Comparison of ENCODE assay signal across 19 cellular contexts in the genomic region with DNA sequence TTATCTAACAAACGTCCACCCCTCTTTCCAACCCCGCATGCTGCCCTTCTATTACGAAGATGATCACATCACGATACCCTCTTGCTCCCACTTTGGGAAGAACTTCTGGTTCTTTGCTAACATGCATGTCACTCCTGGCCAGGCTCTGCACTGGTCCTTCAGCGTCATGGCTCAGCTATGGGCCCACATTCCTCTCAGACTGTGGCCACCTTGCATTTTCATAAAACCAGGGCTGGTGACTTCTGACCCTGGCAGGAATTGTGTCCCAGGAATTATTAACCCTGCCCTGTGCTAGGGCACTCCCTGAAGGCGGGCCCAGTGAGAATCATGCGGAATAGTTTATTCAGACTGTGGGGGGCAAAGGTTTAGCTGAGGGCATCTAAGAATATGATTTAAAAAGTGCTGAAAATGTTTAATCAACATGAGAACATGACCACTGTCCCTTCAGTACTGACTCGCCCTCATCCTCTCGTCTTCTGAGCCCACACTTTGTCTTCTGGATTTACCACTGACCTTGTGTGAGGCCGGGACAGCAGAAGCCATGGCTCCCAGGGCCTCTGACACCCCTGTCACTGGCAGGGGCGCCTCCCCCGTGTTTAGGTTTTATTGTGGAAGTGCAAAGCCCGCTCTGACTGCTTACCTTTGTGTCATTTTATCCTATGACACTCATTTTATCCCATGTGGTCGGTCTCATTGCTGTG. TPM values are rescaled to one million over a fixed set of nuclear protein-coding genes. Genes with fewer than 3 reads are reported as not detected.
DNase-seq lines count a peak whose midpoint lies in the region; ATAC-seq, FAIRE-seq and TF ChIP-seq lines count a peak whose summit lies in the region.
"Had no signal": no experiment of that assay in that cellular context is flagged by ENCODE, and none has a peak within 500 bp of the region (broad histone marks: within the 10 kb centered on the region; RNA-seq: fewer than 3 reads in every experiment).

No MANE protein-coding gene starts in this region.

- FAIRE-seq in RCC 7860 (lab: Jason Lieb, UNC) = peak; percentile 92
- FAIRE-seq: kidney had no signal

- peak overlapping the region; percentile 88 for H3K27ac ChIP-seq in AG04450 (ENCODE audit: low read depth, low read length)
- peak overlapping the region; percentile 11 to 54 for H3K27ac ChIP-seq in esophagus (ENCODE audit: low read depth in 2 of 2, low read length in 1 of 2)
- no peak overlapping the region for H3K27ac ChIP-seq in neural progenitor cell
- H3K27ac ChIP-seq in spleen = peak overlapping the region in 2 of 8 donors; percentile 1 to 5
- H3K27ac ChIP-seq: SJSA1, upper lobe of left lung had no signal

- TF ChIP-seq POLR2A in spleen (IDR thresholded peaks at IDR 0.05) = no peak

- H3K9ac ChIP-seq in neural progenitor cell = no peak overlapping the region

- H3K4me3 Mint-ChIP-seq in neural progenitor cell = no peak overlapping the region
- H3K4me3 Mint-ChIP-seq in glutamatergic neuron (ENCODE audit: unreplicated experiment) = no peak overlapping the region
- no peak overlapping the region for H3K4me3 Mint-ChIP-seq in effector memory CD8-positive, alpha-beta T cell
- H3K4me3 Mint-ChIP-seq in activated CD8-positive, alpha-beta T cell treated with anti-CD3 and anti-CD28 coated beads for 36 hours = no peak overlapping the region
- H3K4me3 Mint-ChIP-seq: activated naive CD8-positive, alpha-beta T cell treated with anti-CD3 and anti-CD28 coated beads, Interleukin-2, amount 10 ng/mL, durations not matched to agents 7 days and 5 days; central memory CD8-positive, alpha-beta T cell; stimulated activated memory B cell treated with anti-CD40 and anti-IgM and Interleukin-4, amounts not matched to agents 10 μg/mL and 1 μg/mL and 100 μg/mL, for 72 hours had no signal

- H3K36me3 ChIP-seq in esophagus (ENCODE audit: control insufficient read depth in 2 of 2, insufficient read depth in 2 of 2, low read length in 1 of 2) = no peaks in the 10 kb centered on the region
- no peaks in the 10 kb centered on the region for H3K36me3 ChIP-seq in neural progenitor cell
- no peaks in the 10 kb centered on the region for H3K36me3 ChIP-seq in spleen
- H3K36me3 ChIP-seq: SJSA1, upper lobe of left lung had no signal

- POLR2A ChIA-PET in AG04450 (lab: Yijun Ruan, JAX) = interaction anchor here (0.9 to 1.2 kb wide), 3 partner anchors 16 to 79 kb away, joined by 3 to 5 read pairs (median 4); no protein-coding TSS in a partner anchor
- POLR2A ChIA-PET in activated CD8-positive, alpha-beta T cell treated with anti-CD3 and anti-CD28 coated beads for 36 hours (lab: Charles Lee) = no interaction called here

- no peaks in the 10 kb centered on the region for H3K27me3 ChIP-seq in AG04450 (ENCODE audit: control insufficient read depth, insufficient read depth, low read length)
- H3K27me3 ChIP-seq in esophagus (ENCODE audit: control insufficient read depth in 1 of 2, insufficient read depth in 2 of 2, low read length in 2 of 2) = no peaks in the 10 kb centered on the region
- no peaks in the 10 kb centered on the region for H3K27me3 ChIP-seq in neural progenitor cell
- H3K27me3 ChIP-seq in spleen (replicated peaks in 1 of 7) = peaks cover 0 to 12% (median 0%) of the 10 kb centered on the region in 7 donors
- H3K27me3 ChIP-seq: SJSA1, upper lobe of left lung had no signal

- H2AFZ ChIP-seq in neural progenitor cell (replicated peaks) = no peak overlapping the region

- no peak for ATAC-seq in effector memory CD8-positive, alpha-beta T cell (replicated peaks)
- no peak for ATAC-seq in activated CD8-positive, alpha-beta T cell treated with anti-CD3 and anti-CD28 coated beads for 36 hours
- ATAC-seq: stimulated activated memory B cell treated with anti-CD40 and anti-IgM and Interleukin-4, amounts not matched to agents 10 μg/mL and 1 μg/mL and 100 μg/mL, for 72 hours had no signal

- no peaks in the 10 kb centered on the region for H4K20me1 ChIP-seq in neural progenitor cell (ENCODE audit: low read depth)

- DNase-seq in AG04450 (ENCODE audit: low read depth, low spot score) = no peak
- DNase-seq in RCC 7860 (ENCODE audit: low spot score) = peak; percentile 89
- no peak for DNase-seq in neural progenitor cell (ENCODE audit: low spot score)
- DNase-seq in glutamatergic neuron = no peak
- no peak for DNase-seq in effector memory CD8-positive, alpha-beta T cell
- DNase-seq in activated CD8-positive, alpha-beta T cell treated with anti-CD3 and anti-CD28 coated beads for 36 hours = no peak
- no peak for DNase-seq in spleen
- DNase-seq: activated CD4-positive, alpha-beta T cell treated with anti-CD3 and anti-CD28 coated beads, Interleukin-2, amount 50 U/mL, for 1 hour; activated naive CD8-positive, alpha-beta T cell treated with anti-CD3 and anti-CD28 coated beads, Interleukin-2, amount 10 ng/mL, durations not matched to agents 7 days and 5 days; activated T-cell treated with anti-CD3 and anti-CD28 coated beads, Interleukin-2, amount 50 U/mL, for 48 hours; kidney; mucosa of descending colon; NCI-H1417 treated with DMSO at 0.1 percent for 48 hours; NK-92 treated with Interleukin-12 subunit alpha and Interleukin-12 subunit beta, amount 100 ng/mL, for 24 hours had no signal

- H3K9me3 ChIP-seq in AG04450 (ENCODE audit: control insufficient read depth, insufficient read depth, low read length) (peaks cover 3% of the 10 kb centered on the region; the same call in 1 of the 2 replicates), esophagus (ENCODE audit: control insufficient read depth in 2 of 2, insufficient read depth in 1 of 2, low read depth in 1 of 2, low read length in 1 of 2) (no peaks in the 10 kb centered on the region), neural progenitor cell (ENCODE audit: low read depth) (no peaks in the 10 kb centered on the region), spleen (no peaks in the 10 kb centered on the region)
- H3K9me3 ChIP-seq: mucosa of descending colon, SJSA1, upper lobe of left lung had no signal

- 82 to 87% methylated on average over 14 of the region's 14 CpGs for WGBS in esophagus, 2 donors
- WGBS in spleen, 5 donors = 74 to 85% (median 79%) methylated on average over 14 of the region's 14 CpGs

- intact Hi-C loops in activated CD8-positive, alpha-beta T cell treated with anti-CD3 and anti-CD28 coated beads for 36 hours (cut with micrococcal nuclease) = no loop called here
- intact Hi-C loops in spleen (cut with DNase I; ENCODE audit: low total_unique reads) = no loop called here

- H3F3A ChIP-seq in neural progenitor cell (ENCODE audit: low read depth) = no peaks in the 10 kb centered on the region

- CTCF ChIA-PET in AG04450 (lab: Charles Lee) = interaction anchor here (1.0 kb wide), 1 partner anchor 335 kb away, joined by 3 read pairs; no protein-coding TSS in a partner anchor
- CTCF ChIA-PET in activated CD8-positive, alpha-beta T cell treated with anti-CD3 and anti-CD28 coated beads for 36 hours (lab: Charles Lee) = no interaction called here

- H3K4me2 ChIP-seq in neural progenitor cell = no peak overlapping the region

- H3K79me2 ChIP-seq in neural progenitor cell (ENCODE audit: low read depth) = no peaks in the 10 kb centered on the region

- H3K9me3 Mint-ChIP-seq in neural progenitor cell = peaks cover 7% of the 10 kb centered on the region
- H3K9me3 Mint-ChIP-seq in glutamatergic neuron (ENCODE audit: unreplicated experiment) = no peaks in the 10 kb centered on the region
- no peaks in the 10 kb centered on the region for H3K9me3 Mint-ChIP-seq in effector memory CD8-positive, alpha-beta T cell
- no peaks in the 10 kb centered on the region for H3K9me3 Mint-ChIP-seq in activated CD8-positive, alpha-beta T cell treated with anti-CD3 and anti-CD28 coated beads for 36 hours
- H3K9me3 Mint-ChIP-seq: activated naive CD8-positive, alpha-beta T cell treated with anti-CD3 and anti-CD28 coated beads, Interleukin-2, amount 10 ng/mL, durations not matched to agents 7 days and 5 days; central memory CD8-positive, alpha-beta T cell; stimulated activated memory B cell treated with anti-CD40 and anti-IgM and Interleukin-4, amounts not matched to agents 10 μg/mL and 1 μg/mL and 100 μg/mL, for 72 hours had no signal

- H3K36me3 Mint-ChIP-seq in neural progenitor cell = no peaks in the 10 kb centered on the region
- H3K36me3 Mint-ChIP-seq in glutamatergic neuron (ENCODE audit: unreplicated experiment) = no peaks in the 10 kb centered on the region
- no peaks in the 10 kb centered on the region for H3K36me3 Mint-ChIP-seq in effector memory CD8-positive, alpha-beta T cell (ENCODE audit: insufficient read depth)
- H3K36me3 Mint-ChIP-seq in activated CD8-positive, alpha-beta T cell treated with anti-CD3 and anti-CD28 coated beads for 36 hours (ENCODE audit: low read depth) = no peaks in the 10 kb centered on the region
- H3K36me3 Mint-ChIP-seq: activated naive CD8-positive, alpha-beta T cell treated with anti-CD3 and anti-CD28 coated beads, Interleukin-2, amount 10 ng/mL, durations not matched to agents 7 days and 5 days; stimulated activated memory B cell treated with anti-CD40 and anti-IgM and Interleukin-4, amounts not matched to agents 10 μg/mL and 1 μg/mL and 100 μg/mL, for 72 hours had no signal

- TF ChIP-seq CTCF in AG04450 (IDR thresholded peaks at IDR 0.05; ENCODE audit: low read depth, low read length) = no peak
- no peak for TF ChIP-seq CTCF in neural progenitor cell (IDR thresholded peaks at IDR 0.05)
- TF ChIP-seq CTCF in glutamatergic neuron (IDR thresholded peaks at IDR 0.05; ENCODE audit: partially characterized antibody, unreplicated experiment) = no peak
- no peak for TF ChIP-seq CTCF in activated CD8-positive, alpha-beta T cell treated with anti-CD3 and anti-CD28 coated beads for 36 hours (IDR thresholded peaks at IDR 0.05)
- TF ChIP-seq CTCF in spleen (IDR thresholded peaks at IDR 0.05 in 8 of 11, conservative IDR thresholded peaks at IDR 0.05 in 3 of 11) = no peak

- H3K4me1 Mint-ChIP-seq in neural progenitor cell (peaks cover 13% of the 10 kb centered on the region), glutamatergic neuron (ENCODE audit: low read depth, unreplicated experiment) (no peaks in the 10 kb centered on the region)
- H3K4me1 Mint-ChIP-seq in effector memory CD8-positive, alpha-beta T cell (ENCODE audit: low read depth in 2 of 2) = no peaks in the 10 kb centered on the region
- no peaks in the 10 kb centered on the region for H3K4me1 Mint-ChIP-seq in activated CD8-positive, alpha-beta T cell treated with anti-CD3 and anti-CD28 coated beads for 36 hours (ENCODE audit: low read depth)
- H3K4me1 Mint-ChIP-seq: activated naive CD8-positive, alpha-beta T cell treated with anti-CD3 and anti-CD28 coated beads, Interleukin-2, amount 10 ng/mL, durations not matched to agents 7 days and 5 days; central memory CD8-positive, alpha-beta T cell; stimulated activated memory B cell treated with anti-CD40 and anti-IgM and Interleukin-4, amounts not matched to agents 10 μg/mL and 1 μg/mL and 100 μg/mL, for 72 hours had no signal

- peak overlapping the region; percentile 9 for H3K27ac Mint-ChIP-seq in neural progenitor cell
- no peak overlapping the region for H3K27ac Mint-ChIP-seq in glutamatergic neuron (ENCODE audit: unreplicated experiment)
- H3K27ac Mint-ChIP-seq in effector memory CD8-positive, alpha-beta T cell = no peak overlapping the region
- H3K27ac Mint-ChIP-seq in activated CD8-positive, alpha-beta T cell treated with anti-CD3 and anti-CD28 coated beads for 36 hours = no peak overlapping the region
- H3K27ac Mint-ChIP-seq: activated naive CD8-positive, alpha-beta T cell treated with anti-CD3 and anti-CD28 coated beads, Interleukin-2, amount 10 ng/mL, durations not matched to agents 7 days and 5 days; stimulated activated memory B cell treated with anti-CD40 and anti-IgM and Interleukin-4, amounts not matched to agents 10 μg/mL and 1 μg/mL and 100 μg/mL, for 72 hours had no signal

- no peak overlapping the region for H3K4me3 ChIP-seq in AG04450 (ENCODE audit: low read depth, low read length)
- no peak overlapping the region for H3K4me3 ChIP-seq in esophagus (ENCODE audit: low read depth in 1 of 2, low read length in 2 of 2)
- no peak overlapping the region for H3K4me3 ChIP-seq in neural progenitor cell
- no peak overlapping the region for H3K4me3 ChIP-seq in spleen
- H3K4me3 ChIP-seq: mucosa of descending colon, SJSA1, upper lobe of left lung had no signal

- peaks cover 0 to 2% of the 10 kb centered on the region in 2 donors for H3K4me1 ChIP-seq in esophagus (ENCODE audit: control insufficient read depth in 2 of 2, insufficient read depth in 2 of 2, low read length in 1 of 2)
- H3K4me1 ChIP-seq in neural progenitor cell = no peaks in the 10 kb centered on the region
- peaks cover 0 to 9% (median 0%) of the 10 kb centered on the region in 6 donors for H3K4me1 ChIP-seq in spleen

- H3K27me3 Mint-ChIP-seq in neural progenitor cell (ENCODE audit: insufficient read depth, low read depth) = peaks cover 4% of the 10 kb centered on the region
- H3K27me3 Mint-ChIP-seq in glutamatergic neuron (ENCODE audit: unreplicated experiment) = peaks cover 5% of the 10 kb centered on the region
- peaks cover 48 to 78% of the 10 kb centered on the region in 2 donors for H3K27me3 Mint-ChIP-seq in effector memory CD8-positive, alpha-beta T cell
- peaks cover 4% of the 10 kb centered on the region for H3K27me3 Mint-ChIP-seq in activated CD8-positive, alpha-beta T cell treated with anti-CD3 and anti-CD28 coated beads for 36 hours
- H3K27me3 Mint-ChIP-seq: activated naive CD8-positive, alpha-beta T cell treated with anti-CD3 and anti-CD28 coated beads, Interleukin-2, amount 10 ng/mL, durations not matched to agents 7 days and 5 days had no signal

RNA-seq across cellular contexts. Expression of gene THBS2, which starts 38.1 kb away (rescaled TPM):
- polyA plus RNA-seq in AG04450 (2011; rRNA removed) (90.8 and 95.8 TPM in 2 replicates), esophagus (1 to 10 TPM; 1.6 to 2.5 TPM), spleen (1 to 10 TPM; 1.2 to 2.7 (median 1.5) TPM)
- polyA minus RNA-seq in AG04450 (2011; rRNA and poly(A)+ RNA removed) = 127 and 146 TPM in 2 replicates
- total RNA-seq in neural progenitor cell (ENCODE audit: low replicate concordance) (0.09 and 0.13 TPM in 2 replicates), glutamatergic neuron (ENCODE audit: unreplicated experiment) (3.1 TPM), spleen (10 to 100 TPM in 2 of 7 donors, 1 to 10 TPM in 5; 2.5 to 24.9 (median 8.1) TPM)
- total RNA-seq in activated CD8-positive, alpha-beta T cell treated with anti-CD3 and anti-CD28 coated beads for 36 hours = not detected
- total RNA-seq: activated naive CD8-positive, alpha-beta T cell treated with anti-CD3 and anti-CD28 coated beads, Interleukin-2, amount 10 ng/mL, durations not matched to agents 7 days and 5 days; SJSA1 had no signal
